ENCODE assay signal across 1 cellular context in the genomic region with DNA sequence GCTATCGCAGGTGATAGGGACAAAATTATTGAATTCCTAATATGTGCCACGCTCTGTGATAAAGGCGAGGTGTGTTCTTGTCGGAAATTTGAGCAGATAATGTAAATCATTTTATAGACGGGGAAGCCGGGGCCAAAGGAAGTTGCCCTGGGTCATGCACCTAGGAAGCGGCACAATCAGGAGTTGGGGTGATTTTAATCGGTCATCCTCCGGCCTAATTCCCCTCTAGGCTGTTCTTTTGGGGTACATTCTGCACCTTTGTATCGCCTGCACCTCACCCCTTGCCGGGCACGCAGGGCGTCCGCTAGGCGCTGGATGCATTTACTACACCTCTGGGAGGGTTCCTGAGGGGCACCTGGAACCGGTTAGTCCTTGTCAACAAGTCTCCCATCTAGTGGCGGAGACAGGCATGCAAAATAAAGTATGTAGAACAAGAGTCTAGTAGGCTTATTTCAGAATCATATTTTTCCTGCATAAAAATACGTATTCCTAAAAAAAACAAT.
A peak's percentile ranks its signal among the peaks of the same experiment; 100 is the strongest.
TF ChIP-seq lines count a peak whose summit lies in the region.

No MANE protein-coding gene starts in this region.

TF ChIP-seq in HepG2, 621 proteins besides CTCF, POLR2A, EP300 and RAD21 (continued from another document and continues in another):
- TF ChIP-seq, protein P1, sequence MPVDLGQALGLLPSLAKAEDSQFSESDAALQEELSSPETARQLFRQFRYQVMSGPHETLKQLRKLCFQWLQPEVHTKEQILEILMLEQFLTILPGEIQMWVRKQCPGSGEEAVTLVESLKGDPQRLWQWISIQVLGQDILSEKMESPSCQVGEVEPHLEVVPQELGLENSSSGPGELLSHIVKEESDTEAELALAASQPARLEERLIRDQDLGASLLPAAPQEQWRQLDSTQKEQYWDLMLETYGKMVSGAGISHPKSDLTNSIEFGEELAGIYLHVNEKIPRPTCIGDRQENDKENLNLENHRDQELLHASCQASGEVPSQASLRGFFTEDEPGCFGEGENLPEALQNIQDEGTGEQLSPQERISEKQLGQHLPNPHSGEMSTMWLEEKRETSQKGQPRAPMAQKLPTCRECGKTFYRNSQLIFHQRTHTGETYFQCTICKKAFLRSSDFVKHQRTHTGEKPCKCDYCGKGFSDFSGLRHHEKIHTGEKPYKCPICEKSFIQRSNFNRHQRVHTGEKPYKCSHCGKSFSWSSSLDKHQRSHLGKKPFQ (CRISPR knock-in tag; IDR thresholded peaks at IDR 0.05; ENCODE audit: insufficient replicate concordance) = no peak
- TF ChIP-seq RXRA (CRISPR knock-in tag; IDR thresholded peaks at IDR 0.05) (0 out of 2 replicates have a peak, but pooled peaks have one; percentile 8), ZSCAN25 (CRISPR knock-in tag; IDR thresholded peaks at IDR 0.05) (no peak), HDAC2 (CRISPR knock-in tag; IDR thresholded peaks at IDR 0.05) (peak; percentile 28; the same call in 1 of the 2 replicates), FOXA1 (IDR thresholded peaks at IDR 0.05) (no peak), FOXA1 (CRISPR knock-in tag; IDR thresholded peaks at IDR 0.05) (peak; percentile 90), ZNF772 (CRISPR knock-in tag; IDR thresholded peaks at IDR 0.05) (peak; percentile 34; the same call in 1 of the 2 replicates), SOX6 (IDR thresholded peaks at IDR 0.05) (no peak), SOX6 (CRISPR knock-in tag; IDR thresholded peaks at IDR 0.05) (peak; percentile 21), ZNF605 (CRISPR knock-in tag; IDR thresholded peaks at IDR 0.05) (0 out of 2 replicates have a peak, but pooled peaks have one; percentile 11), MAFF (IDR thresholded peaks at IDR 0.05; ENCODE audit: low read depth, low read length) (no peak), ZNF709 (CRISPR knock-in tag; IDR thresholded peaks at IDR 0.05) (0 out of 2 replicates have a peak, but pooled peaks have one; percentile 87), GZF1 (CRISPR knock-in tag; IDR thresholded peaks at IDR 0.05) (0 out of 2 replicates have a peak, but pooled peaks have one; percentile 40), PCBP2 (optimal IDR thresholded peaks at IDR 0.05; ENCODE audit: low read depth, low read length, poor library complexity, severe bottlenecking) (no peak), SMYD3 (CRISPR knock-in tag; IDR thresholded peaks at IDR 0.05) (0 out of 2 replicates have a peak, but pooled peaks have one; percentile 29), ZEB1 (IDR thresholded peaks at IDR 0.05; ENCODE audit: insufficient replicate concordance, low read depth) (peak; percentile 75), ZSCAN31 (CRISPR knock-in tag; IDR thresholded peaks at IDR 0.05; ENCODE audit: low read depth) (no peak), LCORL (IDR thresholded peaks at IDR 0.05) (no peak), LCORL (CRISPR knock-in tag; IDR thresholded peaks at IDR 0.05) (0 out of 2 replicates have a peak, but pooled peaks have one; percentile 26), KDM3A (CRISPR knock-in tag; IDR thresholded peaks at IDR 0.05; ENCODE audit: low read depth) (0 out of 2 replicates have a peak, but pooled peaks have one; percentile 9), NFKB2 (CRISPR knock-in tag; IDR thresholded peaks at IDR 0.05; ENCODE audit: borderline replicate concordance) (peak; percentile 4; the same call in 1 of the 2 replicates), NCOA1 (CRISPR knock-in tag; IDR thresholded peaks at IDR 0.05) (0 out of 2 replicates have a peak, but pooled peaks have one; percentile 36), TCF12 (IDR thresholded peaks at IDR 0.05) (no peak), TCF12 (CRISPR knock-in tag; IDR thresholded peaks at IDR 0.05) (peak; percentile 7; the same call in 1 of the 2 replicates), ELF3 (CRISPR knock-in tag; IDR thresholded peaks at IDR 0.05) (no peak), ZNF350 (CRISPR knock-in tag; IDR thresholded peaks at IDR 0.05; ENCODE audit: borderline replicate concordance, low read depth) (0 out of 2 replicates have a peak, but pooled peaks have one; percentile 3), RXRB (CRISPR knock-in tag; IDR thresholded peaks at IDR 0.05; ENCODE audit: borderline replicate concordance) (peak; percentile 5; the same call in 1 of the 2 replicates), RCOR2 (CRISPR knock-in tag; IDR thresholded peaks at IDR 0.05) (no peak), SAP130 (CRISPR knock-in tag; IDR thresholded peaks at IDR 0.05; ENCODE audit: low read depth) (peak; percentile 32; the same call in 1 of the 2 replicates), ZNF33B (CRISPR knock-in tag; IDR thresholded peaks at IDR 0.05) (peak; percentile 11; the same call in 1 of the 2 replicates), HIVEP1 (CRISPR knock-in tag; IDR thresholded peaks at IDR 0.05) (peak; percentile 47; the same call in 1 of the 2 replicates), CEBPG (CRISPR knock-in tag; IDR thresholded peaks at IDR 0.05) (no peak)
- TF ChIP-seq, protein P2, sequence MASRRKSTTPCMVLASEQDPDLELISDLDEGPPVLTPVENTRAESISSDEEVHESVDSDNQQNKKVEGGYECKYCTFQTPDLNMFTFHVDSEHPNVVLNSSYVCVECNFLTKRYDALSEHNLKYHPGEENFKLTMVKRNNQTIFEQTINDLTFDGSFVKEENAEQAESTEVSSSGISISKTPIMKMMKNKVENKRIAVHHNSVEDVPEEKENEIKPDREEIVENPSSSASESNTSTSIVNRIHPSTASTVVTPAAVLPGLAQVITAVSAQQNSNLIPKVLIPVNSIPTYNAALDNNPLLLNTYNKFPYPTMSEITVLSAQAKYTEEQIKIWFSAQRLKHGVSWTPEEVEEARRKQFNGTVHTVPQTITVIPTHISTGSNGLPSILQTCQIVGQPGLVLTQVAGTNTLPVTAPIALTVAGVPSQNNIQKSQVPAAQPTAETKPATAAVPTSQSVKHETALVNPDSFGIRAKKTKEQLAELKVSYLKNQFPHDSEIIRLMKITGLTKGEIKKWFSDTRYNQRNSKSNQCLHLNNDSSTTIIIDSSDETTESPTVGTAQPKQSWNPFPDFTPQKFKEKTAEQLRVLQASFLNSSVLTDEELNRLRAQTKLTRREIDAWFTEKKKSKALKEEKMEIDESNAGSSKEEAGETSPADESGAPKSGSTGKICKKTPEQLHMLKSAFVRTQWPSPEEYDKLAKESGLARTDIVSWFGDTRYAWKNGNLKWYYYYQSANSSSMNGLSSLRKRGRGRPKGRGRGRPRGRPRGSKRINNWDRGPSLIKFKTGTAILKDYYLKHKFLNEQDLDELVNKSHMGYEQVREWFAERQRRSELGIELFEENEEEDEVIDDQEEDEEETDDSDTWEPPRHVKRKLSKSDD (CRISPR knock-in tag; IDR thresholded peaks at IDR 0.05; ENCODE audit: low read depth) = no peak
- TF ChIP-seq, protein P3, sequence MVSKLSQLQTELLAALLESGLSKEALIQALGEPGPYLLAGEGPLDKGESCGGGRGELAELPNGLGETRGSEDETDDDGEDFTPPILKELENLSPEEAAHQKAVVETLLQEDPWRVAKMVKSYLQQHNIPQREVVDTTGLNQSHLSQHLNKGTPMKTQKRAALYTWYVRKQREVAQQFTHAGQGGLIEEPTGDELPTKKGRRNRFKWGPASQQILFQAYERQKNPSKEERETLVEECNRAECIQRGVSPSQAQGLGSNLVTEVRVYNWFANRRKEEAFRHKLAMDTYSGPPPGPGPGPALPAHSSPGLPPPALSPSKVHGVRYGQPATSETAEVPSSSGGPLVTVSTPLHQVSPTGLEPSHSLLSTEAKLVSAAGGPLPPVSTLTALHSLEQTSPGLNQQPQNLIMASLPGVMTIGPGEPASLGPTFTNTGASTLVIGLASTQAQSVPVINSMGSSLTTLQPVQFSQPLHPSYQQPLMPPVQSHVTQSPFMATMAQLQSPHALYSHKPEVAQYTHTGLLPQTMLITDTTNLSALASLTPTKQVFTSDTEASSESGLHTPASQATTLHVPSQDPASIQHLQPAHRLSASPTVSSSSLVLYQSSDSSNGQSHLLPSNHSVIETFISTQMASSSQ (IDR thresholded peaks at IDR 0.05; ENCODE audit: low read depth) = no peak
- TF ChIP-seq, protein P3 (CRISPR knock-in tag; IDR thresholded peaks at IDR 0.05; ENCODE audit: borderline replicate concordance) = no peak
- TF ChIP-seq, protein P4, sequence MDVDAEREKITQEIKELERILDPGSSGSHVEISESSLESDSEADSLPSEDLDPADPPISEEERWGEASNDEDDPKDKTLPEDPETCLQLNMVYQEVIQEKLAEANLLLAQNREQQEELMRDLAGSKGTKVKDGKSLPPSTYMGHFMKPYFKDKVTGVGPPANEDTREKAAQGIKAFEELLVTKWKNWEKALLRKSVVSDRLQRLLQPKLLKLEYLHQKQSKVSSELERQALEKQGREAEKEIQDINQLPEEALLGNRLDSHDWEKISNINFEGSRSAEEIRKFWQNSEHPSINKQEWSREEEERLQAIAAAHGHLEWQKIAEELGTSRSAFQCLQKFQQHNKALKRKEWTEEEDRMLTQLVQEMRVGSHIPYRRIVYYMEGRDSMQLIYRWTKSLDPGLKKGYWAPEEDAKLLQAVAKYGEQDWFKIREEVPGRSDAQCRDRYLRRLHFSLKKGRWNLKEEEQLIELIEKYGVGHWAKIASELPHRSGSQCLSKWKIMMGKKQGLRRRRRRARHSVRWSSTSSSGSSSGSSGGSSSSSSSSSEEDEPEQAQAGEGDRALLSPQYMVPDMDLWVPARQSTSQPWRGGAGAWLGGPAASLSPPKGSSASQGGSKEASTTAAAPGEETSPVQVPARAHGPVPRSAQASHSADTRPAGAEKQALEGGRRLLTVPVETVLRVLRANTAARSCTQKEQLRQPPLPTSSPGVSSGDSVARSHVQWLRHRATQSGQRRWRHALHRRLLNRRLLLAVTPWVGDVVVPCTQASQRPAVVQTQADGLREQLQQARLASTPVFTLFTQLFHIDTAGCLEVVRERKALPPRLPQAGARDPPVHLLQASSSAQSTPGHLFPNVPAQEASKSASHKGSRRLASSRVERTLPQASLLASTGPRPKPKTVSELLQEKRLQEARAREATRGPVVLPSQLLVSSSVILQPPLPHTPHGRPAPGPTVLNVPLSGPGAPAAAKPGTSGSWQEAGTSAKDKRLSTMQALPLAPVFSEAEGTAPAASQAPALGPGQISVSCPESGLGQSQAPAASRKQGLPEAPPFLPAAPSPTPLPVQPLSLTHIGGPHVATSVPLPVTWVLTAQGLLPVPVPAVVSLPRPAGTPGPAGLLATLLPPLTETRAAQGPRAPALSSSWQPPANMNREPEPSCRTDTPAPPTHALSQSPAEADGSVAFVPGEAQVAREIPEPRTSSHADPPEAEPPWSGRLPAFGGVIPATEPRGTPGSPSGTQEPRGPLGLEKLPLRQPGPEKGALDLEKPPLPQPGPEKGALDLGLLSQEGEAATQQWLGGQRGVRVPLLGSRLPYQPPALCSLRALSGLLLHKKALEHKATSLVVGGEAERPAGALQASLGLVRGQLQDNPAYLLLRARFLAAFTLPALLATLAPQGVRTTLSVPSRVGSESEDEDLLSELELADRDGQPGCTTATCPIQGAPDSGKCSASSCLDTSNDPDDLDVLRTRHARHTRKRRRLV (CRISPR knock-in tag; IDR thresholded peaks at IDR 0.05) = no peak
- TF ChIP-seq, protein P5, sequence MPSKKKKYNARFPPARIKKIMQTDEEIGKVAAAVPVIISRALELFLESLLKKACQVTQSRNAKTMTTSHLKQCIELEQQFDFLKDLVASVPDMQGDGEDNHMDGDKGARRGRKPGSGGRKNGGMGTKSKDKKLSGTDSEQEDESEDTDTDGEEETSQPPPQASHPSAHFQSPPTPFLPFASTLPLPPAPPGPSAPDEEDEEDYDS (CRISPR knock-in tag; IDR thresholded peaks at IDR 0.05) = 0 out of 2 replicates have a peak, but pooled peaks have one; percentile 1
- TF ChIP-seq, protein P6, sequence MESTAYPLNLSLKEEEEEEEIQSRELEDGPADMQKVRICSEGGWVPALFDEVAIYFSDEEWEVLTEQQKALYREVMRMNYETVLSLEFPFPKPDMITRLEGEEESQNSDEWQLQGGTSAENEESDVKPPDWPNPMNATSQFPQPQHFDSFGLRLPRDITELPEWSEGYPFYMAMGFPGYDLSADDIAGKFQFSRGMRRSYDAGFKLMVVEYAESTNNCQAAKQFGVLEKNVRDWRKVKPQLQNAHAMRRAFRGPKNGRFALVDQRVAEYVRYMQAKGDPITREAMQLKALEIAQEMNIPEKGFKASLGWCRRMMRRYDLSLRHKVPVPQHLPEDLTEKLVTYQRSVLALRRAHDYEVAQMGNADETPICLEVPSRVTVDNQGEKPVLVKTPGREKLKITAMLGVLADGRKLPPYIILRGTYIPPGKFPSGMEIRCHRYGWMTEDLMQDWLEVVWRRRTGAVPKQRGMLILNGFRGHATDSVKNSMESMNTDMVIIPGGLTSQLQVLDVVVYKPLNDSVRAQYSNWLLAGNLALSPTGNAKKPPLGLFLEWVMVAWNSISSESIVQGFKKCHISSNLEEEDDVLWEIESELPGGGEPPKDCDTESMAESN (CRISPR knock-in tag; conservative IDR thresholded peaks at IDR 0.05) = 0 out of 2 replicates have a peak, but pooled peaks have one; percentile 5
- TF ChIP-seq, protein P7, sequence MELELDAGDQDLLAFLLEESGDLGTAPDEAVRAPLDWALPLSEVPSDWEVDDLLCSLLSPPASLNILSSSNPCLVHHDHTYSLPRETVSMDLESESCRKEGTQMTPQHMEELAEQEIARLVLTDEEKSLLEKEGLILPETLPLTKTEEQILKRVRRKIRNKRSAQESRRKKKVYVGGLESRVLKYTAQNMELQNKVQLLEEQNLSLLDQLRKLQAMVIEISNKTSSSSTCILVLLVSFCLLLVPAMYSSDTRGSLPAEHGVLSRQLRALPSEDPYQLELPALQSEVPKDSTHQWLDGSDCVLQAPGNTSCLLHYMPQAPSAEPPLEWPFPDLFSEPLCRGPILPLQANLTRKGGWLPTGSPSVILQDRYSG (CRISPR knock-in tag; IDR thresholded peaks at IDR 0.05) = no peak
- TF ChIP-seq, protein P8, sequence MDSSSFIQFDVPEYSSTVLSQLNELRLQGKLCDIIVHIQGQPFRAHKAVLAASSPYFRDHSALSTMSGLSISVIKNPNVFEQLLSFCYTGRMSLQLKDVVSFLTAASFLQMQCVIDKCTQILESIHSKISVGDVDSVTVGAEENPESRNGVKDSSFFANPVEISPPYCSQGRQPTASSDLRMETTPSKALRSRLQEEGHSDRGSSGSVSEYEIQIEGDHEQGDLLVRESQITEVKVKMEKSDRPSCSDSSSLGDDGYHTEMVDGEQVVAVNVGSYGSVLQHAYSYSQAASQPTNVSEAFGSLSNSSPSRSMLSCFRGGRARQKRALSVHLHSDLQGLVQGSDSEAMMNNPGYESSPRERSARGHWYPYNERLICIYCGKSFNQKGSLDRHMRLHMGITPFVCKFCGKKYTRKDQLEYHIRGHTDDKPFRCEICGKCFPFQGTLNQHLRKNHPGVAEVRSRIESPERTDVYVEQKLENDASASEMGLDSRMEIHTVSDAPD (CRISPR knock-in tag; IDR thresholded peaks at IDR 0.05) = 0 out of 2 replicates have a peak, but pooled peaks have one; percentile 11
